ENCODE assay signal across 8 cellular contexts in the genomic region with DNA sequence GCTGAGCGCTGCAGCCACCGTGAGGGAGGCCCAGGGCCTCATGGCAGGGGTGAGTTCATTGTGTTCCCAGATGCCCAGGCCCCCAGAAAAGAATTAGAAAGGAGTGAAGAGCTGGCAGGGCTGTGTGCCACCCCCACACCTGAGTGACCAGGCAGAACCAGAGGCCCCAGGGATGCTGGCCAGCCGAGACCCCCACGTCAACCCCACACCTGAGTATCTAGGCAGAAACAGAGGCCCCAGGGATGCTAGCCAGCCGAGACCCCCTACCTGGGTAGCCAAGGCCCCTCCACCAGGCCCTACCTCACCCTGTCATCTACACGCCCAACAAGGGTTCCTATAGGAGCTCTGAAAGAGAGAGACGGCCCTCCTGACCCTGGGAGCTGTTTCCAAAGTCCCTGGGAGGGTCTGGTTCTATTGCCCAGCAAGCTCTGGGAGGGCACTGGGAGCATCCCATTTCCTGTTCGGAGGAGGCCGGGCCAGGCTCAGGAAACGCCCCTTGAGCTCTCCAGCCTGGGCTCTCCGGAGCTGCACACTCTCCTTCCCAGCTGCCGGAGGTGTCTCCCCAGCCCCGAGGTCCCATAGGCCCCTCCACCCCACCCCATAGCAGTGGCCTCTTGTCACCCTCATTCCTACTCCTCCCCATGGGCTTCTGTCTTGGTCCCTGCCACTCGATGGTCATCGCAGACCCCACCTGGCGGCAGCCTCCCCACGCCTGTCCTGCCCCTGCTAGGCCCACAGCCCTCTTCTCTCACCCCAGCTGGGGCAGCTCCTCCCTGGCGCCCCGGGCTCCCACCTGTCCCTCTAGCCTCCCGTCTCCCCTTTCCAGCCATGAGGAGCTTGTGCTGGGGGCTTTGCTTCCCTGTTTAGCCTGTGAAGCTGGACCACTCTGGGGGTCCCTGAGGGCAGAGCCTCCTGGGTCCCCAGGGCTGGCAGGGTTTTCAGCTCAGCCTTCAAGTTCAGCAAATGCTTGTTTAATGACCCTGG. TPM values are rescaled to one million over a fixed set of nuclear protein-coding genes. Genes with fewer than 3 reads are reported as not detected.
DNase-seq lines count a peak whose midpoint lies in the region; ATAC-seq and TF ChIP-seq lines count a peak whose summit lies in the region.

No MANE protein-coding gene starts in this region.

- H3K4me3 ChIP-seq in breast epithelium (no peak overlapping the region), mammary epithelial cell (replicated peaks in 1 of 3; ENCODE audit: insufficient read depth in 1 of 3, low read depth in 2 of 3, low read length in 3 of 3) (no peak overlapping the region), body of pancreas (no peak overlapping the region), upper lobe of left lung (peak overlapping the region in 1 of 4 donors; percentile 0), suprapubic skin (no peak overlapping the region), Karpas-422 (ENCODE audit: low read length) (no peak overlapping the region)

- H3K4me2 ChIP-seq in mammary epithelial cell (ENCODE audit: insufficient read depth, low read depth, low read length) (no peak overlapping the region), Karpas-422 (ENCODE audit: low read depth, low read length, poor library complexity, severe bottlenecking) (no peak overlapping the region)

- CTCF ChIA-PET in mammary epithelial cell (lab: Charles Lee; ENCODE audit: low non-redundant PET), result interaction anchor here (0.6 to 2.0 kb wide), 3 partner anchors 116 to 228 kb away, joined by 3 to 31 read pairs (median 4); no protein-coding TSS in a partner anchor

- H3K27me3 ChIP-seq in breast epithelium (no peaks in the 10 kb centered on the region), mammary epithelial cell (ENCODE audit: insufficient read depth, low read length) (no peaks in the 10 kb centered on the region), body of pancreas (no peaks in the 10 kb centered on the region), upper lobe of left lung (no peaks in the 10 kb centered on the region), suprapubic skin (no peaks in the 10 kb centered on the region), Karpas-422 (ENCODE audit: low read length) (no peaks in the 10 kb centered on the region)

- H3K27ac ChIP-seq in breast epithelium (peak overlapping the region; percentile 26 to 86), mammary epithelial cell (ENCODE audit: insufficient read depth, low read depth, low read length) (no peak overlapping the region), body of pancreas (peak overlapping the region in 3 of 4 donors; percentile 29 to 51 (median 43)), upper lobe of left lung (peak overlapping the region; percentile 63 to 93 (median 85)), suprapubic skin (no peak overlapping the region), Karpas-422 (ENCODE audit: low read length) (no peak overlapping the region)

- TF ChIP-seq EP300 in upper lobe of left lung (IDR thresholded peaks at IDR 0.05) (no peak), suprapubic skin (IDR thresholded peaks at IDR 0.05) (no peak)

- H3K4me1 ChIP-seq in breast epithelium (peaks cover 0 to 11% of the 10 kb centered on the region in 2 donors), mammary epithelial cell (ENCODE audit: insufficient read depth, low read length) (no peaks in the 10 kb centered on the region), body of pancreas (peaks cover 32% of the 10 kb centered on the region), upper lobe of left lung (peaks cover 47 to 72% (median 55%) of the 10 kb centered on the region in 4 donors), suprapubic skin (peaks cover 32% of the 10 kb centered on the region), Karpas-422 (ENCODE audit: low read length) (no peaks in the 10 kb centered on the region)

- intact Hi-C loops in breast epithelium (cut with DNase I; ENCODE audit: low total_unique reads) (no loop called here), mammary epithelial cell (cut with micrococcal nuclease) (loop anchor here (1.0 to 5.0 kb wide), 4 partner anchors 96 to 588 kb away; a partner anchor contains a TSS), body of pancreas (cut with DNase I) (loop anchor here (2.0 to 10.0 kb wide), 3 partner anchors 107 to 220 kb away; no protein-coding TSS in a partner anchor)

- H2AFZ ChIP-seq in mammary epithelial cell (ENCODE audit: low read depth, low read length), result no peak overlapping the region
- no peak overlapping the region for H2AFZ ChIP-seq in Karpas-422 (ENCODE audit: low read length)

- dilution Hi-C loops in mammary epithelial cell (cut with HindIII; ENCODE audit: low sequenced_read_pairs), result no loop called here

- BruUV-seq in mammary epithelial cell (replicated peaks; lab: Mats Ljungman, UMichigan), result no TSS peak

- WGBS in mammary epithelial cell (ENCODE audit: low coverage, missing lambda C conversion rate), result 34% methylated on average over 11 of the region's 20 CpGs
- WGBS in body of pancreas, 2 donors, result 62% methylated on average over 13 to 18 of the region's 20 CpGs
- WGBS in upper lobe of left lung, 2 donors, result 63 to 67% methylated on average over 17 to 20 of the region's 20 CpGs
- WGBS in suprapubic skin, result 72% methylated on average over 17 of the region's 20 CpGs

- no peak for ATAC-seq in body of pancreas
- no peak for ATAC-seq in upper lobe of left lung (ENCODE audit: low FRiP score in 2 of 2)

- no peaks in the 10 kb centered on the region for H3K9me2 ChIP-seq in Karpas-422 (replicated peaks; ENCODE audit: insufficient read depth, low read length)

- in situ Hi-C loops in mammary epithelial cell (cut with MboI; ENCODE audit: low sequenced_read_pairs in 2 of 2), result loop anchor here in 1 of 2 donors (25.0 kb wide), 1 partner anchor 108 kb away; a partner anchor contains a TSS

- no peaks in the 10 kb centered on the region for H4K20me1 ChIP-seq in mammary epithelial cell (ENCODE audit: insufficient read depth, low read length)
- no peaks in the 10 kb centered on the region for H4K20me1 ChIP-seq in Karpas-422 (ENCODE audit: insufficient read depth, low read depth, low read length)

- no peak for TF ChIP-seq POLR2A in breast epithelium (IDR thresholded peaks at IDR 0.05)
- no peak for TF ChIP-seq POLR2A in body of pancreas (IDR thresholded peaks at IDR 0.05)
- TF ChIP-seq POLR2A in upper lobe of left lung (IDR thresholded peaks at IDR 0.05), result no peak
- TF ChIP-seq POLR2A in suprapubic skin (IDR thresholded peaks at IDR 0.05), result no peak

- DNase-seq in breast epithelium (ENCODE audit: low spot score in 2 of 2), result peak in 1 of 2 donors; percentile 43
- no peak for DNase-seq in mammary epithelial cell
- DNase-seq in body of pancreas, result peak in 1 of 4 donors; percentile 12
- peak; percentile 9 for DNase-seq in mucosa of gallbladder (ENCODE audit: low spot score)
- DNase-seq in upper lobe of left lung, result peak in 1 of 2 donors; percentile 69
- no peak for DNase-seq in suprapubic skin (ENCODE audit: low spot score in 2 of 2)
- DNase-seq in Karpas-422, result no peak
- DNase-seq in kidney glomerular epithelial cell (lab: John Stamatoyannopoulos, UW), result no peak

- no peak overlapping the region for H3K9ac ChIP-seq in mammary epithelial cell (ENCODE audit: insufficient read depth, low read length)
- H3K9ac ChIP-seq in Karpas-422 (ENCODE audit: low read length), result no peak overlapping the region

- H3K9me3 ChIP-seq in breast epithelium, result no peaks in the 10 kb centered on the region
- no peaks in the 10 kb centered on the region for H3K9me3 ChIP-seq in mammary epithelial cell (replicated peaks; ENCODE audit: insufficient read depth, low read length)
- no peaks in the 10 kb centered on the region for H3K9me3 ChIP-seq in body of pancreas
- no peaks in the 10 kb centered on the region for H3K9me3 ChIP-seq in upper lobe of left lung
- H3K9me3 ChIP-seq in suprapubic skin, result no peaks in the 10 kb centered on the region
- no peaks in the 10 kb centered on the region for H3K9me3 ChIP-seq in Karpas-422 (ENCODE audit: low read length)

- H3K79me2 ChIP-seq in mammary epithelial cell (ENCODE audit: insufficient read depth, low read length) (no peaks in the 10 kb centered on the region), Karpas-422 (ENCODE audit: low read length) (no peaks in the 10 kb centered on the region)

- H3K36me3 ChIP-seq in breast epithelium (no peaks in the 10 kb centered on the region), mammary epithelial cell (ENCODE audit: insufficient read depth, low read length) (no peaks in the 10 kb centered on the region), body of pancreas (replicated peaks in 1 of 2; ENCODE audit: insufficient read depth in 1 of 2, low read depth in 2 of 2) (no peaks in the 10 kb centered on the region), upper lobe of left lung (no peaks in the 10 kb centered on the region), suprapubic skin (no peaks in the 10 kb centered on the region), Karpas-422 (ENCODE audit: insufficient read depth, low read length) (no peaks in the 10 kb centered on the region)

- no peak for TF ChIP-seq CTCF in breast epithelium (IDR thresholded peaks at IDR 0.05)
- no peak for TF ChIP-seq CTCF in mammary epithelial cell (conservative IDR thresholded peaks at IDR 0.05 in 1 of 2, IDR thresholded peaks at IDR 0.05 in 1 of 2; ENCODE audit: extremely low read depth in 1 of 2, insufficient read depth in 1 of 2, low read depth in 1 of 2, low read length in 2 of 2)
- TF ChIP-seq CTCF in body of pancreas (IDR thresholded peaks at IDR 0.05), result no peak
- TF ChIP-seq CTCF in upper lobe of left lung (IDR thresholded peaks at IDR 0.05), result no peak
- TF ChIP-seq CTCF in suprapubic skin (IDR thresholded peaks at IDR 0.05), result no peak

RNA-seq across cellular contexts. Expression of a gene that starts 2.6 kb away (rescaled TPM):
- total RNA-seq in breast epithelium (1 to 10 TPM in 2 of 3 donors, under 1 TPM in 1; 0.33 to 2.4 (median 1.0) TPM), mammary epithelial cell (not detected), body of pancreas (1 to 10 TPM in 1 of 2 donors, not detected in 1; 5.9 TPM), mucosa of gallbladder (1.1 TPM), upper lobe of left lung (10 to 100 TPM in 2 of 6 donors, 1 to 10 TPM in 4; 3.1 to 16.4 (median 6.8) TPM), suprapubic skin (1 to 10 TPM in 1 of 4 donors, under 1 TPM in 1, not detected in 2; 0.26 to 4.3 TPM)
- not detected for polyA plus RNA-seq in mammary epithelial cell
- polyA minus RNA-seq in mammary epithelial cell, result not detected
- total RNA-seq in Karpas-422 (2014; rRNA removed; shearing (Covaris generic); ENCODE audit: low replicate concordance), result not detected in 2 replicates

RNA-seq across cellular contexts. Expression of a gene that starts 2.7 kb away (rescaled TPM):
- 1 to 10 TPM in 1 of 3 donors, under 1 TPM in 2; 0.33 to 1.0 (median 0.96) TPM for total RNA-seq in breast epithelium
- total RNA-seq in mammary epithelial cell, result not detected
- polyA plus RNA-seq in mammary epithelial cell, result not detected
- not detected for polyA minus RNA-seq in mammary epithelial cell
- under 1 TPM; 0.26 to 0.33 TPM for total RNA-seq in body of pancreas
- total RNA-seq in mucosa of gallbladder, result 1.6 TPM
- total RNA-seq in upper lobe of left lung, result 10 to 100 TPM in 2 of 6 donors, 1 to 10 TPM in 4; 2.3 to 20.3 (median 9.5) TPM
- total RNA-seq in suprapubic skin, result 1 to 10 TPM in 2 of 4 donors, not detected in 2; 1.2 to 2.5 TPM
- not detected in 2 replicates for total RNA-seq in Karpas-422 (2014; rRNA removed; shearing (Covaris generic); ENCODE audit: low replicate concordance)

RNA-seq across cellular contexts. Expression of a gene that starts 34.1 kb away (rescaled TPM):
- total RNA-seq in breast epithelium, result 1 to 10 TPM in 2 of 3 donors, under 1 TPM in 1; 0.96 to 4.8 (median 3.3) TPM
- total RNA-seq in mammary epithelial cell, result not detected
- polyA plus RNA-seq in mammary epithelial cell, result 0.05 TPM
- not detected for polyA minus RNA-seq in mammary epithelial cell
- 1 to 10 TPM in 1 of 2 donors, not detected in 1; 3.0 TPM for total RNA-seq in body of pancreas
- total RNA-seq in mucosa of gallbladder, result 1.1 TPM
- total RNA-seq in upper lobe of left lung, result 1 to 10 TPM in 4 of 6 donors, not detected in 2; 1.4 to 3.4 (median 1.9) TPM
- total RNA-seq in suprapubic skin, result 10 to 100 TPM; 11.4 to 18.0 (median 15.9) TPM
- total RNA-seq in Karpas-422 (2014; rRNA removed; shearing (Covaris generic); ENCODE audit: low replicate concordance), result not detected in 2 replicates

Comparison
In these comparisons a context has a peak if more than half of its experiments do, and no peak if none do; other contexts are left out.
1. H3K27ac ChIP-seq: peak in breast epithelium (2 of 2), body of pancreas (3 of 4) and upper lobe of left lung (4 of 4); none in mammary epithelial cell (single experiment), suprapubic skin (single experiment) and Karpas-422 (single experiment).